In genomic region chr4:16083217-16084191, GRCh38 we compare ENCODE assay signal across 8 cellular contexts. TPM values are rescaled to one million over a fixed set of nuclear protein-coding genes. Genes with fewer than 3 reads are reported as not detected.
A peak's percentile ranks its signal among the peaks of the same experiment; 100 is the strongest.
DNase-seq lines count a peak whose midpoint lies in the region; ATAC-seq and TF ChIP-seq lines count a peak whose summit lies in the region.

Gene PROM1, minus strand, starts transcription at chr4:16084023. Its CDS starts 8,117 bp downstream, at chr4:16075906.

- peaks cover 47 to 79% of the 10 kb centered on the region in 2 donors for H3K27me3 Mint-ChIP-seq in CD8-positive, alpha-beta memory T cell
- H3K27me3 Mint-ChIP-seq in dendritic cell treated with granulocyte-macrophage colony-stimulating factor and Interleukin-4, amounts not matched to agents 40 ng/mL and 50 ng/mL, for 4 days: peaks cover 55% of the 10 kb centered on the region
- H3K27me3 Mint-ChIP-seq in mesothelial cell of epicardium (ENCODE audit: low read depth): peaks cover 70% of the 10 kb centered on the region

- no peaks in the 10 kb centered on the region for H3K36me3 ChIP-seq in CD8-positive, alpha-beta memory T cell (ENCODE audit: insufficient read depth, low read length)
- H3K36me3 ChIP-seq in thyroid gland: no peaks in the 10 kb centered on the region

- ATAC-seq in GM19023 (IDR thresholded peaks at IDR 0.05; ENCODE audit: unreplicated experiment): no peak

- H3K27ac Mint-ChIP-seq in CD8-positive, alpha-beta memory T cell: peak within 1 kb of the TSS in 1 of 8 donors; percentile 52
- no peak within 1 kb of the TSS for H3K27ac Mint-ChIP-seq in dendritic cell treated with granulocyte-macrophage colony-stimulating factor and Interleukin-4, amounts not matched to agents 40 ng/mL and 50 ng/mL, for 4 days
- peak within 1 kb of the TSS; percentile 75 for H3K27ac Mint-ChIP-seq in mesothelial cell of epicardium

- TF ChIP-seq POLR2A in thyroid gland (IDR thresholded peaks at IDR 0.05): no peak

- no peaks in the 10 kb centered on the region for H3K9me3 Mint-ChIP-seq in CD8-positive, alpha-beta memory T cell
- H3K9me3 Mint-ChIP-seq in dendritic cell treated with granulocyte-macrophage colony-stimulating factor and Interleukin-4, amounts not matched to agents 40 ng/mL and 50 ng/mL, for 4 days: peaks cover 10% of the 10 kb centered on the region
- no peaks in the 10 kb centered on the region for H3K9me3 Mint-ChIP-seq in mesothelial cell of epicardium

- peaks cover 18% of the 10 kb centered on the region for H3K27me3 ChIP-seq in CD8-positive, alpha-beta memory T cell (ENCODE audit: insufficient read depth, low read length, poor library complexity, severe bottlenecking)
- H3K27me3 ChIP-seq in thyroid gland: no peaks in the 10 kb centered on the region

- peaks cover 17 to 24% (median 24%) of the 10 kb centered on the region in 3 donors for H3K4me1 Mint-ChIP-seq in CD8-positive, alpha-beta memory T cell
- peaks cover 36% of the 10 kb centered on the region for H3K4me1 Mint-ChIP-seq in dendritic cell treated with granulocyte-macrophage colony-stimulating factor and Interleukin-4, amounts not matched to agents 40 ng/mL and 50 ng/mL, for 4 days (ENCODE audit: low read depth)
- peaks cover 16% of the 10 kb centered on the region for H3K4me1 Mint-ChIP-seq in mesothelial cell of epicardium

- no peak within 1 kb of the TSS for H3K27ac ChIP-seq in CD8-positive, alpha-beta memory T cell (ENCODE audit: low read depth, low read length)
- H3K27ac ChIP-seq in thyroid gland: no peak within 1 kb of the TSS

- WGBS in thyroid gland, 2 donors: 2 to 7% methylated on average over 16 to 28 of the region's 83 CpGs

- peak within 1 kb of the TSS; percentile 39 for H3K4me3 ChIP-seq in CD8-positive, alpha-beta memory T cell (ENCODE audit: low read length)
- peak within 1 kb of the TSS; percentile 14 to 64 (median 36) for H3K4me3 ChIP-seq in thyroid gland (replicated peaks in 1 of 3)

- POLR2A ChIA-PET in CD8-positive, alpha-beta memory T cell (lab: Charles Lee): no interaction called here

- no peaks in the 10 kb centered on the region for H3K36me3 Mint-ChIP-seq in CD8-positive, alpha-beta memory T cell
- H3K36me3 Mint-ChIP-seq in dendritic cell treated with granulocyte-macrophage colony-stimulating factor and Interleukin-4, amounts not matched to agents 40 ng/mL and 50 ng/mL, for 4 days (ENCODE audit: low read depth): no peaks in the 10 kb centered on the region
- H3K36me3 Mint-ChIP-seq in mesothelial cell of epicardium: no peaks in the 10 kb centered on the region

- H3K9me3 ChIP-seq in CD8-positive, alpha-beta memory T cell (ENCODE audit: low read length): no peaks in the 10 kb centered on the region
- no peaks in the 10 kb centered on the region for H3K9me3 ChIP-seq in thyroid gland

- no peak for TF ChIP-seq CTCF in mesothelial cell of epicardium (IDR thresholded peaks at IDR 0.05; ENCODE audit: unreplicated experiment)
- TF ChIP-seq CTCF in thyroid gland (IDR thresholded peaks at IDR 0.05): no peak

- CTCF ChIA-PET in CD8-positive, alpha-beta memory T cell (lab: Charles Lee): no interaction called here

- DNase-seq in CD8-positive, alpha-beta memory T cell: no peak
- DNase-seq in NCI-H2081 (lab: John Stamatoyannopoulos, UW) (peak; percentile 83 to 90), mesothelial cell of epicardium (ENCODE audit: low spot score in 2 of 2, unreplicated experiment in 2 of 2) (peak; percentile 25 to 54), thyroid gland (peak; percentile 22 to 49), GM19238 (ENCODE audit: insufficient read length, low spot score) (no peak)
- no peak for DNase-seq in activated effector memory CD4-positive, alpha-beta T cell treated with anti-CD3 and anti-CD28 coated beads, Interleukin-2, amount 50 U/mL, for 16 hours

- H3K4me3 Mint-ChIP-seq in CD8-positive, alpha-beta memory T cell: peak within 1 kb of the TSS; percentile 7 to 86 (median 65)
- H3K4me3 Mint-ChIP-seq in dendritic cell treated with granulocyte-macrophage colony-stimulating factor and Interleukin-4, amounts not matched to agents 40 ng/mL and 50 ng/mL, for 4 days: peak within 1 kb of the TSS; percentile 74
- H3K4me3 Mint-ChIP-seq in mesothelial cell of epicardium: peak within 1 kb of the TSS; percentile 80

- H3K4me1 ChIP-seq in CD8-positive, alpha-beta memory T cell (ENCODE audit: insufficient read depth, low read length): peaks cover 7% of the 10 kb centered on the region
- H3K4me1 ChIP-seq in thyroid gland: peaks cover 7 to 21% of the 10 kb centered on the region in 2 donors

- intact Hi-C loops in dendritic cell treated with granulocyte-macrophage colony-stimulating factor and Interleukin-4, amounts not matched to agents 40 ng/mL and 50 ng/mL, for 4 days (cut with micrococcal nuclease): no loop called here
- intact Hi-C loops in thyroid gland (cut with DNase I): no loop called here

RNA-seq across cellular contexts. Expression of gene PROM1, which starts in this region (rescaled TPM):
- total RNA-seq in CD8-positive, alpha-beta memory T cell: under 1 TPM in 1 of 2 experiments, not detected in 1; 0.72 TPM
- polyA plus RNA-seq in CD8-positive, alpha-beta memory T cell: not detected
- total RNA-seq in mesothelial cell of epicardium (11.6 to 13.7 TPM (median 12.4 TPM) in 3 replicates), thyroid gland (1 to 10 TPM in 3 of 4 donors, under 1 TPM in 1; 0.67 to 9.9 (median 2.3) TPM)

Comparison
In these comparisons a context has a peak if more than half of its experiments do, and no peak if none do; other contexts are left out.
1. DNase-seq: peak in NCI-H2081 (2 of 2), mesothelial cell of epicardium (2 of 2) and thyroid gland (2 of 2); none in CD8-positive, alpha-beta memory T cell (0 of 5), activated effector memory CD4-positive, alpha-beta T cell treated with anti-CD3 and anti-CD28 coated beads, Interleukin-2, amount 50 U/mL, for 16 hours (single experiment) and GM19238 (single experiment).
2. Peak in every context shown above with its lines, with median percentiles within 50 percentile points of each other: H3K4me3 Mint-ChIP-seq.